8 cellular contexts compared by ENCODE assay signal in the genomic region with DNA sequence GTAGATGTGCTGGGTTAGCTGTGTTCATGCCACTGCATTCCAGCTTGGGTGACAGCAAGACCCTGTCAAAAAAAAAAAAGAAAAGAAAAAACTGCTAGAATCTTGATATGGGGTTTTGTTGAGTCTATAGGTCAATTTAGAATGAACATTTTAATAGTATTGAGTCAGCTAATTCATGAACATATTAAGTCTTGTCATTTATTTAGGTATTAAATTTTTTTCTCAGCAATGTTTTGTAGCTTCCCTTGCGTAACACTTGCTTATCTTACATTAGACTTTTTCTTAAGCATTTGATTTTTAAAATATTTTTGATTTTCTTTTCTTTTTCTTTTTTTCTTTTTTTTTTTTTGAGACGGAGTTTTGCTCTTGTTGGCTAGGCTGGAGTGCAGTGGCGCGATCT.
"Had no signal": no experiment of that assay in that cellular context is flagged by ENCODE, and none has a peak within 500 bp of the region (broad histone marks: within the 10 kb centered on the region; RNA-seq: fewer than 3 reads in every experiment).

No MANE protein-coding gene starts in this region.

- ATAC-seq: HCT116 had no signal

- DNase-seq: GOT3, H9, HFFc6, Kasumi-1, KG1 had no signal

- FAIRE-seq: H54, HTR-8/SVneo had no signal
